In the genomic region with DNA sequence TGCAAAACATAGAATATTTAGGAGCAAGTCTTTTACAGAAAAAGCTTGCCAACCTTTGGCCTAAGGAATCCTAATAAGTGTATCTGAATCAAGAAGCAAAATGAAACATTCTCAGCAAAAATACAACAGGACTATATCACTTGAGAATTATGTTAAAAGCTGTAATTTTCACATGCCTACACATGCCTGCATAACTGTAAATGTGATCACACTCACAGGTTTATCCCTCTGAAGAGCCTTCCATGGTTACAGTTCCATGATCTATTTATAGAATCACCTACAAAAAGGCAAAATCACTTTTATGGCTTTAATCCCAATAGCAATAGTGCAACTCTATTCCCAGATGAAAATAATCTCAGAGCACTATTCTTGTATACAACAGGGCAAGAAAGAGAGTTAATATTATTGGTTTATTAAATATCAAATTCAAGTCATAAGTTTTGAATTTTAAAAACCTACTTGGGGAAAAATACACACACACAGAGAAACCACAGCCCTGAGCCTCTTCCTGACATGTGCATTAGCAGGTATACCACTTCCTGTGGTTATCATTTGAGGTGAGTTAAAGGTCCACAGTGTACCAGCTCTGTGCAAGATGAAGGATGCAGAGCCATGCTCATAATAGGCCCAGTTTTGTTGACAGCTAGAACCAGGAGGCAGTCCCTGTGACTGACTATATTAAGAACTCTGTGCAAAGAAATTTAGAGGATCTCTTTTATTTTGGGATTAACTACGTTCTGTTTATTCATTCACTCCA, we compare ENCODE assay signal across 8 cellular contexts.
A peak's percentile ranks its signal among the peaks of the same experiment; 100 is the strongest.
DNase-seq lines count a peak whose midpoint lies in the region; ATAC-seq and TF ChIP-seq lines count a peak whose summit lies in the region.

No MANE protein-coding gene starts in this region.

- H3K4me1 ChIP-seq in BLaER1 (peaks cover 50% of the 10 kb centered on the region), IMR-90 (ENCODE audit: control insufficient read depth, insufficient read depth, low read length) (peaks cover 11% of the 10 kb centered on the region), hepatocyte (ENCODE audit: insufficient read depth) (peaks cover 3% of the 10 kb centered on the region)

- H3K9me2 ChIP-seq in hepatocyte (replicated peaks; ENCODE audit: insufficient read depth) = no peaks in the 10 kb centered on the region

- H3K23ac ChIP-seq in IMR-90 (ENCODE audit: low read depth, low read length) = no peak overlapping the region

- H2AFZ ChIP-seq in IMR-90 (replicated peaks; ENCODE audit: low read length, poor library complexity) (no peak overlapping the region), hepatocyte (no peak overlapping the region)

- H3K36me3 ChIP-seq in BLaER1 (no peaks in the 10 kb centered on the region), IMR-90 (ENCODE audit: control insufficient read depth, insufficient read depth, low read length) (no peaks in the 10 kb centered on the region), hepatocyte (replicated peaks; ENCODE audit: insufficient read depth, low read depth) (no peaks in the 10 kb centered on the region)

- H3K9ac ChIP-seq in BLaER1 (no peak overlapping the region), IMR-90 (ENCODE audit: low read depth, low read length) (no peak overlapping the region)

- H2BK5ac ChIP-seq in IMR-90 (ENCODE audit: low read depth, low read length, poor library complexity, severe bottlenecking) = no peak overlapping the region

- no TSS peak for BruUV-seq in IMR-90 (replicated peaks; lab: Mats Ljungman, UMichigan)

- H2AK5ac ChIP-seq in IMR-90 (ENCODE audit: low read depth, low read length) = no peak overlapping the region

- H3K27me3 ChIP-seq in BLaER1 (no peaks in the 10 kb centered on the region), IMR-90 (ENCODE audit: control insufficient read depth, insufficient read depth, low read length) (no peaks in the 10 kb centered on the region), hepatocyte (no peaks in the 10 kb centered on the region)

- peak overlapping the region; percentile 83 for H3K4me2 ChIP-seq in BLaER1
- H3K4me2 ChIP-seq in IMR-90 (ENCODE audit: low read depth, low read length) = no peak overlapping the region
- no peak overlapping the region for H3K4me2 ChIP-seq in hepatocyte

- peak overlapping the region; percentile 31; the same call in 1 of the 3 replicates for H2BK15ac ChIP-seq in IMR-90 (ENCODE audit: low read depth, low read length)

- CTCF ChIA-PET in IMR-90 (lab: Yijun Ruan, JAX) = no interaction called here

- H3K56ac ChIP-seq in IMR-90 (ENCODE audit: extremely low read depth, insufficient read depth, low read length) = no peak overlapping the region

- POLR2A ChIA-PET in IMR-90 (lab: Charles Lee; ENCODE audit: unreplicated experiment) = no interaction called here

- ATAC-seq in GM21423 (IDR thresholded peaks at IDR 0.05; ENCODE audit: unreplicated experiment) (peak; percentile 99), IMR-90 (ENCODE audit: low read depth) (no peak)

- no peak overlapping the region for H2BK20ac ChIP-seq in IMR-90 (ENCODE audit: low read depth, low read length)

- no peak overlapping the region for H2AK9ac ChIP-seq in IMR-90 (replicated peaks; ENCODE audit: low read depth, low read length, poor library complexity)

- peaks cover 2% of the 10 kb centered on the region; the same call in 1 of the 2 replicates for H3K9me3 ChIP-seq in BLaER1
- H3K9me3 ChIP-seq in IMR-90 (ENCODE audit: control insufficient read depth, insufficient read depth, low read length) = no peaks in the 10 kb centered on the region
- H3K9me3 ChIP-seq in hepatocyte (ENCODE audit: low read depth) = no peaks in the 10 kb centered on the region

- no peaks in the 10 kb centered on the region for H3K79me2 ChIP-seq in hepatocyte

- no peak overlapping the region for H4K91ac ChIP-seq in IMR-90 (ENCODE audit: insufficient read depth, low read depth, low read length)

- no peak overlapping the region; the same call in 1 of the 2 replicates for H2BK120ac ChIP-seq in IMR-90 (ENCODE audit: low read depth, low read length)

- in situ Hi-C loops in IMR-90 (cut with MboI; ENCODE audit: low sequenced_read_pairs) = no loop called here

- peak overlapping the region; percentile 52; the same call in 1 of the 2 replicates for H3K27ac ChIP-seq in BLaER1
- H3K27ac ChIP-seq in IMR-90 (ENCODE audit: insufficient read depth, low read length) = no peak overlapping the region
- H3K27ac ChIP-seq in hepatocyte = no peak overlapping the region

- dilution Hi-C loops in IMR-90 (cut with HindIII; ENCODE audit: low sequenced_read_pairs, unreplicated experiment) = no loop called here

- TF ChIP-seq POLR2A in IMR-90 (IDR thresholded peaks at IDR 0.05; ENCODE audit: low read depth, low read length) = no peak

- H3K4me3 ChIP-seq in BLaER1 = no peak overlapping the region
- H3K4me3 ChIP-seq in IMR-90 (ENCODE audit: insufficient read depth, low read depth, low read length) = no peak overlapping the region
- no peak overlapping the region for H3K4me3 ChIP-seq in hepatocyte

- H4K20me1 ChIP-seq in BLaER1 (no peaks in the 10 kb centered on the region), IMR-90 (ENCODE audit: insufficient read depth, low read length) (no peaks in the 10 kb centered on the region), hepatocyte (ENCODE audit: insufficient read depth, poor library complexity, severe bottlenecking) (no peaks in the 10 kb centered on the region)

- no peak for DNase-seq in IMR-90
- DNase-seq in activated gamma-delta T cell treated with anti-CD3 and anti-CD28 coated beads, Interleukin-2, amount 50 U/mL, for 16 hours (ENCODE audit: low read depth) = peak; percentile 30
- DNase-seq in stimulated activated CD4-positive, alpha-beta T cell treated with anti-CD3 and anti-CD28 coated beads, Interleukin-15, amount 100 ng/mL, for 48 hours (ENCODE audit: low read depth in 2 of 2) = peak; percentile 13 to 28
- no peak for DNase-seq in pons (ENCODE audit: low spot score)
- no peak for DNase-seq in NOMO-1 (lab: John Stamatoyannopoulos, UW; ENCODE audit: unreplicated experiment in 2 of 2)
- no peak for DNase-seq in hepatocyte (ENCODE audit: low spot score)

- WGBS in IMR-90 (ENCODE audit: extremely low coverage in 2 of 2, insufficient read length in 1 of 2), 2 experiments = no CpG with 5 or more reads among the region's 1 CpG
- 92% methylated on average over 1 of the region's 1 CpG for WGBS in hepatocyte (ENCODE audit: low lambda C conversion rate, missing lambda C conversion rate)

- H4K8ac ChIP-seq in IMR-90 (ENCODE audit: low read depth in 2 of 2, low read length in 2 of 2) = no peak overlapping the region

- no peak for TF ChIP-seq CTCF in IMR-90 (conservative IDR thresholded peaks at IDR 0.05; ENCODE audit: low read depth, low read length)
- no peak for TF ChIP-seq CTCF in hepatocyte (IDR thresholded peaks at IDR 0.05; ENCODE audit: poor library complexity)

- peak overlapping the region; percentile 57; the same call in 1 of the 2 replicates for H3K18ac ChIP-seq in IMR-90 (ENCODE audit: low read depth, low read length)

- no peak for TF ChIP-seq RAD21 in IMR-90 (IDR thresholded peaks at IDR 0.05; ENCODE audit: low read length)

- no peak overlapping the region for H4K5ac ChIP-seq in IMR-90 (ENCODE audit: low read depth, low read length)

- no peaks in the 10 kb centered on the region for H3K79me1 ChIP-seq in IMR-90 (ENCODE audit: low read depth in 1 of 2, low read length in 2 of 2)

- intact Hi-C loops in IMR-90 (cut with micrococcal nuclease) = no loop called here

- peaks cover 14% of the 10 kb centered on the region; the same call in 1 of the 2 replicates for H3K9me1 ChIP-seq in IMR-90 (ENCODE audit: insufficient read depth, low read length)

- peak overlapping the region; percentile 29; the same call in 1 of the 2 replicates for H3K4ac ChIP-seq in IMR-90 (ENCODE audit: low read depth, low read length)

- no peak overlapping the region for H3K14ac ChIP-seq in IMR-90 (replicated peaks; ENCODE audit: low read depth, low read length)

TF ChIP-seq in IMR-90, 13 proteins besides CTCF, POLR2A, EP300 and RAD21:
- TF ChIP-seq BHLHE40 (IDR thresholded peaks at IDR 0.05; ENCODE audit: low read depth, low read length) (no peak), RFX5 (IDR thresholded peaks at IDR 0.05; ENCODE audit: low read depth, low read length) (no peak), CHD1 (IDR thresholded peaks at IDR 0.05; ENCODE audit: low read depth, low read length) (no peak), CEBPB (IDR thresholded peaks at IDR 0.05; ENCODE audit: low read depth, low read length) (no peak), NFE2L2 (IDR thresholded peaks at IDR 0.05; ENCODE audit: low read depth, low read length) (no peak), SMC3 (IDR thresholded peaks at IDR 0.05; ENCODE audit: low read depth, low read length) (no peak), FOS (IDR thresholded peaks at IDR 0.05; ENCODE audit: low read depth, low read length) (no peak), MAZ (IDR thresholded peaks at IDR 0.05; ENCODE audit: borderline replicate concordance, low read depth, low read length) (no peak), MXI1 (IDR thresholded peaks at IDR 0.05; ENCODE audit: borderline replicate concordance, low read depth, low read length) (no peak), RCOR1 (IDR thresholded peaks at IDR 0.05; ENCODE audit: insufficient replicate concordance, low read length) (no peak), MAFK (IDR thresholded peaks at IDR 0.05; ENCODE audit: low read depth, low read length) (no peak)
- TF ChIP-seq, protein P1, sequence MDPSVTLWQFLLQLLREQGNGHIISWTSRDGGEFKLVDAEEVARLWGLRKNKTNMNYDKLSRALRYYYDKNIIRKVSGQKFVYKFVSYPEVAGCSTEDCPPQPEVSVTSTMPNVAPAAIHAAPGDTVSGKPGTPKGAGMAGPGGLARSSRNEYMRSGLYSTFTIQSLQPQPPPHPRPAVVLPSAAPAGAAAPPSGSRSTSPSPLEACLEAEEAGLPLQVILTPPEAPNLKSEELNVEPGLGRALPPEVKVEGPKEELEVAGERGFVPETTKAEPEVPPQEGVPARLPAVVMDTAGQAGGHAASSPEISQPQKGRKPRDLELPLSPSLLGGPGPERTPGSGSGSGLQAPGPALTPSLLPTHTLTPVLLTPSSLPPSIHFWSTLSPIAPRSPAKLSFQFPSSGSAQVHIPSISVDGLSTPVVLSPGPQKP (IDR thresholded peaks at IDR 0.05; ENCODE audit: borderline replicate concordance, low read depth, low read length) = no peak
- TF ChIP-seq, protein P2, sequence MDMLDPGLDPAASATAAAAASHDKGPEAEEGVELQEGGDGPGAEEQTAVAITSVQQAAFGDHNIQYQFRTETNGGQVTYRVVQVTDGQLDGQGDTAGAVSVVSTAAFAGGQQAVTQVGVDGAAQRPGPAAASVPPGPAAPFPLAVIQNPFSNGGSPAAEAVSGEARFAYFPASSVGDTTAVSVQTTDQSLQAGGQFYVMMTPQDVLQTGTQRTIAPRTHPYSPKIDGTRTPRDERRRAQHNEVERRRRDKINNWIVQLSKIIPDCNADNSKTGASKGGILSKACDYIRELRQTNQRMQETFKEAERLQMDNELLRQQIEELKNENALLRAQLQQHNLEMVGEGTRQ (IDR thresholded peaks at IDR 0.05; ENCODE audit: low read depth, low read length) = no peak

Comparison
In these comparisons a context has a peak if more than half of its experiments do, and no peak if none do; other contexts are left out.
1. DNase-seq: peak in activated gamma-delta T cell treated with anti-CD3 and anti-CD28 coated beads, Interleukin-2, amount 50 U/mL, for 16 hours (single experiment) and stimulated activated CD4-positive, alpha-beta T cell treated with anti-CD3 and anti-CD28 coated beads, Interleukin-15, amount 100 ng/mL, for 48 hours (2 of 2); none in IMR-90 (single experiment), pons (single experiment), NOMO-1 (0 of 2) and hepatocyte (single experiment).